9 cellular contexts compared by ENCODE assay signal in genomic region chr9:21974230-21974541, GRCh38. TPM values are rescaled to one million over a fixed set of nuclear protein-coding genes. Genes with fewer than 3 reads are reported as not detected.
DNase-seq lines count a peak whose midpoint lies in the region; ATAC-seq and TF ChIP-seq lines count a peak whose summit lies in the region.
"Had no signal": no experiment of that assay in that cellular context is flagged by ENCODE, and none has a peak within 500 bp of the region (broad histone marks: within the 10 kb centered on the region; RNA-seq: fewer than 3 reads in every experiment).

No MANE protein-coding gene starts in this region.

- H3K27ac Mint-ChIP-seq in CD14-positive monocyte (no peak overlapping the region), HFFc6 (peak overlapping the region; percentile 82)
- peak overlapping the region in 2 of 9 donors; percentile 26 to 64 for H3K27ac Mint-ChIP-seq in naive thymus-derived CD4-positive, alpha-beta T cell

- in situ Hi-C loops in brain microvascular endothelial cell (cut with HindIII; ENCODE audit: low pct_ligation_motif_present, low sequenced_read_pairs): no loop called here

- POLR2A ChIA-PET in naive thymus-derived CD4-positive, alpha-beta T cell (lab: Charles Lee): no interaction called here

- H3K27ac ChIP-seq in brain microvascular endothelial cell: peak overlapping the region; percentile 70
- H3K27ac ChIP-seq in naive thymus-derived CD4-positive, alpha-beta T cell (ENCODE audit: low read depth, low read length): no peak overlapping the region

- TF ChIP-seq CTCF in CD14-positive monocyte (IDR thresholded peaks at IDR 0.05) (no peak), HFFc6 (IDR thresholded peaks at IDR 0.05) (no peak), brain microvascular endothelial cell (IDR thresholded peaks at IDR 0.05; ENCODE audit: low read depth, low read length, missing control alignments) (no peak)

- H3K27me3 ChIP-seq in brain microvascular endothelial cell (replicated peaks): peaks cover 3% of the 10 kb centered on the region
- H3K27me3 ChIP-seq in naive thymus-derived CD4-positive, alpha-beta T cell (ENCODE audit: control insufficient read depth in 2 of 2, insufficient read depth in 2 of 2, low read length in 2 of 2): peaks cover 63 to 76% of the 10 kb centered on the region in 2 donors

- DNase-seq in CD14-positive monocyte (ENCODE audit: low spot score): no peak
- DNase-seq in HFFc6: no peak
- no peak for DNase-seq in brain microvascular endothelial cell
- no peak for DNase-seq in naive thymus-derived CD4-positive, alpha-beta T cell
- no peak for DNase-seq in NK-92 (lab: John Stamatoyannopoulos, UW; ENCODE audit: unreplicated experiment)
- no peak for DNase-seq in NCI-H446 treated with DMSO at 0.1 percent for 48 hours (lab: John Stamatoyannopoulos, UW)
- DNase-seq: stimulated activated CD4-positive, alpha-beta T cell treated with anti-CD3 and anti-CD28 coated beads, Interleukin-15, amount 100 ng/mL, for 24 hours had no signal

- H3K36me3 Mint-ChIP-seq in CD14-positive monocyte (peaks cover 16 to 19% of the 10 kb centered on the region in 2 donors), HFFc6 (ENCODE audit: low read depth) (peaks cover 24% of the 10 kb centered on the region)
- peaks cover 0 to 14% (median 10%) of the 10 kb centered on the region in 5 donors for H3K36me3 Mint-ChIP-seq in naive thymus-derived CD4-positive, alpha-beta T cell

- H3K4me1 Mint-ChIP-seq in CD14-positive monocyte (peaks cover 39% of the 10 kb centered on the region), HFFc6 (ENCODE audit: low read depth) (peaks cover 48% of the 10 kb centered on the region)
- H3K4me1 Mint-ChIP-seq in naive thymus-derived CD4-positive, alpha-beta T cell: peaks cover 0 to 32% (median 21%) of the 10 kb centered on the region in 7 donors

- peaks cover 0 to 12% (median 2%) of the 10 kb centered on the region in 3 experiments for H3K9me3 ChIP-seq in naive thymus-derived CD4-positive, alpha-beta T cell (ENCODE audit: control insufficient read depth in 2 of 3, low read length in 3 of 3)

- no peak for ATAC-seq in naive thymus-derived CD4-positive, alpha-beta T cell
- ATAC-seq in GM18873 (IDR thresholded peaks at IDR 0.05; ENCODE audit: low FRiP score, unreplicated experiment): no peak
- ATAC-seq in GM19023 (IDR thresholded peaks at IDR 0.05; ENCODE audit: unreplicated experiment): no peak

- H3K4me3 Mint-ChIP-seq in CD14-positive monocyte (peak overlapping the region; percentile 70 to 90), HFFc6 (peak overlapping the region; percentile 92)
- H3K4me3 Mint-ChIP-seq in naive thymus-derived CD4-positive, alpha-beta T cell: peak overlapping the region; percentile 74 to 90 (median 82)

- CTCF ChIA-PET in naive thymus-derived CD4-positive, alpha-beta T cell (lab: Charles Lee): no interaction called here

- H3K4me3 ChIP-seq in brain microvascular endothelial cell (ENCODE audit: low read depth, low read length): peak overlapping the region; percentile 60
- peak overlapping the region; percentile 43 for H3K4me3 ChIP-seq in naive thymus-derived CD4-positive, alpha-beta T cell (ENCODE audit: low read length)

- peaks cover 13 to 17% of the 10 kb centered on the region in 2 donors for H3K4me1 ChIP-seq in naive thymus-derived CD4-positive, alpha-beta T cell (ENCODE audit: control insufficient read depth in 2 of 2, insufficient read depth in 2 of 2, low read length in 2 of 2)

- intact Hi-C loops in CD14-positive monocyte (cut with micrococcal nuclease): no loop called here
- intact Hi-C loops in naive thymus-derived CD4-positive, alpha-beta T cell (cut with micrococcal nuclease): loop anchor here (2.0 to 5.0 kb wide), 3 partner anchors 145 to 1848 kb away; partner anchors contain the start of gene MTAP (in 1 of the 2)

- H3K27me3 Mint-ChIP-seq in CD14-positive monocyte (ENCODE audit: low read depth in 3 of 3): peaks cover 92 to 95% (median 94%) of the 10 kb centered on the region in 3 donors
- H3K27me3 Mint-ChIP-seq in HFFc6 (ENCODE audit: insufficient read depth): peaks cover 33% of the 10 kb centered on the region
- peaks cover 90 to 97% (median 93%) of the 10 kb centered on the region in 5 donors for H3K27me3 Mint-ChIP-seq in naive thymus-derived CD4-positive, alpha-beta T cell

- H3K36me3 ChIP-seq in brain microvascular endothelial cell (replicated peaks): peaks cover 11% of the 10 kb centered on the region
- no peaks in the 10 kb centered on the region for H3K36me3 ChIP-seq in naive thymus-derived CD4-positive, alpha-beta T cell (ENCODE audit: control insufficient read depth in 2 of 3, insufficient read depth in 3 of 3, low read length in 3 of 3)

- H3K9me3 Mint-ChIP-seq in CD14-positive monocyte (peaks cover 4 to 56% (median 38%) of the 10 kb centered on the region in 7 donors), HFFc6 (peaks cover 4% of the 10 kb centered on the region; the same call in 1 of the 2 replicates)
- peaks cover 0 to 66% (median 25%) of the 10 kb centered on the region in 11 donors for H3K9me3 Mint-ChIP-seq in naive thymus-derived CD4-positive, alpha-beta T cell

RNA-seq across cellular contexts. Expression of gene CDKN2A, which starts 20.0 kb away (rescaled TPM):
- polyA plus RNA-seq in CD14-positive monocyte: 1 to 10 TPM in 1 of 2 donors, under 1 TPM in 1; 0.86 to 1.1 TPM
- 100 to 1,000 TPM in 4 of 6 experiments, 10 to 100 TPM in 2; 47.7 to 133 (median 121) TPM for total RNA-seq in HFFc6 (2021; fragmentation: NEBNext Ultra II Directional; extraction: Animal tissue kit (Norgen Biotek cat#: 25700))
- total RNA-seq in naive thymus-derived CD4-positive, alpha-beta T cell: 10 to 100 TPM in 1 of 5 experiments, 1 to 10 TPM in 1, under 1 TPM in 2, not detected in 1; 0.43 to 21.7 (median 1.7) TPM
- under 1 TPM in 1 of 2 donors, not detected in 1; 0.79 TPM for polyA plus RNA-seq in naive thymus-derived CD4-positive, alpha-beta T cell

RNA-seq across cellular contexts. Expression of gene CDKN2B-AS1, which starts 20.4 kb away (rescaled TPM):
- polyA plus RNA-seq in CD14-positive monocyte: under 1 TPM; 0.35 to 0.50 TPM
- total RNA-seq in HFFc6 (2021; fragmentation: NEBNext Ultra II Directional; extraction: Animal tissue kit (Norgen Biotek cat#: 25700)): 1 to 10 TPM in 4 of 6 experiments, under 1 TPM in 2; 0.61 to 1.5 (median 1.2) TPM
- 1 to 10 TPM in 1 of 5 experiments, under 1 TPM in 2, not detected in 2; 0.21 to 3.5 (median 0.61) TPM for total RNA-seq in naive thymus-derived CD4-positive, alpha-beta T cell
- polyA plus RNA-seq in naive thymus-derived CD4-positive, alpha-beta T cell: not detected

RNA-seq across cellular contexts. Expression of gene CDKN2B, which starts 34.9 kb away (rescaled TPM):
- 1 to 10 TPM; 1.2 to 2.7 TPM for polyA plus RNA-seq in CD14-positive monocyte
- total RNA-seq in HFFc6 (2021; fragmentation: NEBNext Ultra II Directional; extraction: Animal tissue kit (Norgen Biotek cat#: 25700)): 10 to 100 TPM in 1 of 6 experiments, 1 to 10 TPM in 5; 7.1 to 11.6 (median 8.9) TPM
- total RNA-seq in naive thymus-derived CD4-positive, alpha-beta T cell: 1 to 10 TPM in 2 of 5 experiments, under 1 TPM in 1, not detected in 2; 0.32 to 4.1 (median 1.6) TPM
- polyA plus RNA-seq in naive thymus-derived CD4-positive, alpha-beta T cell: not detected

Comparison
In these comparisons a context has a peak if more than half of its experiments do, and no peak if none do; other contexts are left out.
1. intact Hi-C loops: an anchor here in naive thymus-derived CD4-positive, alpha-beta T cell (2.0 to 5.0 kb wide); none called in CD14-positive monocyte.